1 cellular context compared by ENCODE assay signal in the genomic region with DNA sequence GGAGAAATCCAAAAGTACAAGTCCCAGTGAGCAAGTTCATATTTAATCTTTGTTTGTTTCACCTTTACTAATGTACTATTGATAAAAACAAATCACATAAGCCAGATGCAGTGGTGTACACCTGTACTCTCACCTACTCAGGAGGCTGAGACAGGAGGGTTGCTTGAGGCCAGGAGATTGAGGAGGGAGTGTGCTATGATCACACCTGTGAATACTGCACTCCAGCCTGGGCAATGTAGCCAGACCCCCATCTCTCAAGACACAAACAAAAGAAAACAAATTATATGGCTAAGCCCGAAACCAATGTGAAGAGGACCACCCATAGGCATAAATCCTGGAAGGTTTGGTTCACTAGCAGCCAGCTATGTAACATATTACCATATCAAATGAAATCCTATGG.
A peak's percentile ranks its signal among the peaks of the same experiment; 100 is the strongest.
TF ChIP-seq lines count a peak whose summit lies in the region.

No MANE protein-coding gene starts in this region.

TF ChIP-seq in K562, 482 proteins besides CTCF, POLR2A, EP300 and RAD21:
- TF ChIP-seq TAL1 (IDR thresholded peaks at IDR 0.05) (no peak), ZNF121 (CRISPR knock-in tag; conservative IDR thresholded peaks at IDR 0.05) (peak; percentile 36; the same call in 1 of the 2 replicates)
TF ChIP-seq in K562: peak in this region for 1.
